ENCODE assay signal across 24 cellular contexts in the genomic region with DNA sequence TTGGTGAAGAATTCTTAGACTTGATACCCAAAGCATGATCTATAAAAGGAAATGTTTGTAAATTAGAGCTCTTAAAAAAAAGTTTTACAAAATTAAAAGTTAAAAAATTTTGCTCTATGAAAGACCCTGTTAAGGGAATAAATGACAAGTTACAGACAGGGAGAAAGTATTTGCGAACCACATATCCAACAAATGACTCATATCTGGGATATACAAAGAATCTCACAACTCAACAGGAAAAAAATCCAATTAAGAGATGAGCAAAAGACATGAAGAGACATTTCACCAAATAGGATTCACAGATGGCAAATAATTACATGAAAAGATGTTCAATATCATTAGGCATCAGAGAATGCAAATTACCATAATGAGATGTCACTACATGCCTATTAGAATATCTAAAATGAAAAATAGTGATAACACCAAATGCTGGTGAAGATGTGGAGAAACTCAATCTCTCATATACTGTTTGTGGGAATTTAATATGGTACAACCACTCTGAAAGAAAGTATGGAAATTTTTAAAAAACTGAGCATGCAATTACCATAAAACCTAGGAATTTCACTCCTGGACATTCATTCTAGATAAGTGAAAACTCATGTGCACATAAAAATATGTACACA.
DNase-seq lines count a peak whose midpoint lies in the region; ATAC-seq, FAIRE-seq and TF ChIP-seq lines count a peak whose summit lies in the region.
"Had no signal": no experiment of that assay in that cellular context is flagged by ENCODE, and none has a peak within 500 bp of the region (broad histone marks: within the 10 kb centered on the region; RNA-seq: fewer than 3 reads in every experiment).

No MANE protein-coding gene starts in this region.

- H3K4me3 ChIP-seq in A673 (ENCODE audit: low read depth, low read length, poor library complexity, severe bottlenecking) = no peak overlapping the region
- no peak overlapping the region for H3K4me3 ChIP-seq in astrocyte (ENCODE audit: insufficient read depth, low read depth, low read length)
- H3K4me3 ChIP-seq: esophagus squamous epithelium had no signal

- no peaks in the 10 kb centered on the region for H3K4me1 ChIP-seq in A673 (ENCODE audit: insufficient read depth, low read length, poor library complexity, severe bottlenecking)
- H3K4me1 ChIP-seq in astrocyte (ENCODE audit: insufficient read depth, low read length) = peaks cover 18% of the 10 kb centered on the region

- POLR2A ChIA-PET in A673 (lab: Charles Lee; ENCODE audit: low non-redundant PET) = no interaction called here

- H3K9me3 Mint-ChIP-seq in astrocyte (ENCODE audit: unreplicated experiment) (peaks cover 4% of the 10 kb centered on the region), natural killer cell (peaks cover 0 to 6% of the 10 kb centered on the region in 2 donors)

- TF ChIP-seq CTCF in A673 (conservative IDR thresholded peaks at IDR 0.05; ENCODE audit: low read depth, low read length) (no peak), astrocyte (IDR thresholded peaks at IDR 0.05; ENCODE audit: insufficient read depth, low read depth, low read length) (no peak), natural killer cell (IDR thresholded peaks at IDR 0.05) (no peak)

- H3K36me3 Mint-ChIP-seq in astrocyte (ENCODE audit: low read depth, unreplicated experiment) (no peaks in the 10 kb centered on the region), natural killer cell (peaks cover 9% of the 10 kb centered on the region)
- H3K36me3 Mint-ChIP-seq: activated naive CD8-positive, alpha-beta T cell treated with anti-CD3 and anti-CD28 coated beads for 36 hours; type B pancreatic cell had no signal

- peak overlapping the region; percentile 26 for H3K27ac Mint-ChIP-seq in astrocyte (ENCODE audit: unreplicated experiment)
- H3K27ac Mint-ChIP-seq in natural killer cell = no peak overlapping the region
- H3K27ac Mint-ChIP-seq: activated B cell treated with CpG ODN at 0.5 μM for 24 hours; activated naive CD8-positive, alpha-beta T cell treated with anti-CD3 and anti-CD28 coated beads for 36 hours; type B pancreatic cell had no signal

- DNase-seq in A673 (ENCODE audit: low spot score) = peak; percentile 38
- DNase-seq in HT1080 (ENCODE audit: low read depth) = peak; percentile 63
- DNase-seq in astrocyte (ENCODE audit: low read depth) = peak; percentile 36
- DNase-seq in kidney tubule cell (ENCODE audit: low spot score) = peak; percentile 40
- DNase-seq in NCI-H446 treated with DMSO at 0.1 percent for 48 hours (lab: John Stamatoyannopoulos, UW) = no peak
- no peak for DNase-seq in natural killer cell
- DNase-seq in effector CD4-positive, alpha-beta T cell = no peak
- DNase-seq in SW480 (ENCODE audit: low spot score) = no peak
- DNase-seq: activated B cell treated with CpG ODN at 0.5 μM for 24 hours; activated CD4-positive, alpha-beta T cell treated with anti-CD3 and anti-CD28 coated beads, Interleukin-2, amount 50 U/mL, for 4 hours; activated naive CD8-positive, alpha-beta T cell treated with anti-CD3 and anti-CD28 coated beads for 36 hours; cerebellar nuclear complex; effector memory CD4-positive, alpha-beta T cell; esophagus squamous epithelium; mammary epithelial cell; NCI-H187 treated with DMSO at 0.1 percent for 48 hours; NCI-H345; occipital lobe; right cardiac atrium; RPMI8226; T1000 had no signal

- no peaks in the 10 kb centered on the region for H3K79me2 ChIP-seq in astrocyte (ENCODE audit: insufficient read depth, low read length)

- H3K4me3 Mint-ChIP-seq in astrocyte (ENCODE audit: unreplicated experiment) (no peak overlapping the region), natural killer cell (no peak overlapping the region)
- H3K4me3 Mint-ChIP-seq: activated B cell treated with CpG ODN at 0.5 μM for 24 hours; activated naive CD8-positive, alpha-beta T cell treated with anti-CD3 and anti-CD28 coated beads for 36 hours; type B pancreatic cell had no signal

- no peaks in the 10 kb centered on the region for H3K27me3 ChIP-seq in A673 (replicated peaks; ENCODE audit: insufficient read depth, low read depth, low read length, poor library complexity)
- no peaks in the 10 kb centered on the region for H3K27me3 ChIP-seq in astrocyte (ENCODE audit: insufficient read depth, low read length)
- H3K27me3 ChIP-seq: esophagus squamous epithelium had no signal

- H2AFZ ChIP-seq in astrocyte (ENCODE audit: low read depth, low read length) = no peak overlapping the region

- H3K9ac ChIP-seq in astrocyte (ENCODE audit: low read length) = no peak overlapping the region

- CTCF ChIA-PET in A673 (lab: Charles Lee) = no interaction called here

- no peaks in the 10 kb centered on the region for H3K36me3 ChIP-seq in A673 (ENCODE audit: insufficient read depth, low read length, poor library complexity, severe bottlenecking)
- H3K36me3 ChIP-seq in astrocyte (ENCODE audit: insufficient read depth, low read length) = no peaks in the 10 kb centered on the region
- H3K36me3 ChIP-seq: esophagus squamous epithelium had no signal

- no peak for ATAC-seq in natural killer cell
- ATAC-seq: right cardiac atrium had no signal

- FAIRE-seq in astrocyte (lab: Jason Lieb, UNC) = peak; percentile 97
- FAIRE-seq: G401.6, HTR-8/SVneo had no signal

- peaks cover 11% of the 10 kb centered on the region for H3K9me3 ChIP-seq in A673 (ENCODE audit: low read depth, low read length, poor library complexity, severe bottlenecking)
- no peaks in the 10 kb centered on the region for H3K9me3 ChIP-seq in astrocyte (ENCODE audit: insufficient read depth, low read depth, low read length)

- no TSS peak for BruUV-seq in A673 (replicated peaks; lab: Mats Ljungman, UMichigan)

- intact Hi-C loops in A673 (cut with micrococcal nuclease; ENCODE audit: unreplicated experiment) (no loop called here), natural killer cell (cut with micrococcal nuclease) (no loop called here)

- H3K27ac ChIP-seq in A673 (ENCODE audit: low read depth, low read length, poor library complexity, severe bottlenecking) (no peak overlapping the region), astrocyte (ENCODE audit: low read depth, low read length) (no peak overlapping the region)
- H3K27ac ChIP-seq: esophagus squamous epithelium had no signal

- H3K4me1 Mint-ChIP-seq in astrocyte (ENCODE audit: low read depth, unreplicated experiment) (peaks cover 14% of the 10 kb centered on the region), natural killer cell (no peaks in the 10 kb centered on the region)
- H3K4me1 Mint-ChIP-seq: activated B cell treated with CpG ODN at 0.5 μM for 24 hours; activated naive CD8-positive, alpha-beta T cell treated with anti-CD3 and anti-CD28 coated beads for 36 hours had no signal

- H3K4me2 ChIP-seq in astrocyte (ENCODE audit: low read length) = no peak overlapping the region

- H3K27me3 Mint-ChIP-seq in astrocyte (ENCODE audit: low read depth, unreplicated experiment) (no peaks in the 10 kb centered on the region), natural killer cell (ENCODE audit: low read depth in 2 of 2) (peaks cover 2 to 42% of the 10 kb centered on the region in 2 donors)
- H3K27me3 Mint-ChIP-seq: type B pancreatic cell had no signal

- no peaks in the 10 kb centered on the region for H4K20me1 ChIP-seq in astrocyte (ENCODE audit: insufficient read depth, low read length)

Comparison
In these comparisons a context has a peak if more than half of its experiments do, and no peak if none do; other contexts are left out.
1. DNase-seq: peak in A673 (single experiment), HT1080 (single experiment), astrocyte (single experiment) and kidney tubule cell (single experiment); none in NCI-H446 treated with DMSO at 0.1 percent for 48 hours (single experiment), natural killer cell (single experiment), effector CD4-positive, alpha-beta T cell (single experiment) and SW480 (single experiment).